ENCODE assay signal across 14 cellular contexts in genomic region chr1:174991473-174991872, GRCh38. TPM values are rescaled to one million over a fixed set of nuclear protein-coding genes. Genes with fewer than 3 reads are reported as not detected.
DNase-seq lines count a peak whose midpoint lies in the region; ATAC-seq, FAIRE-seq and TF ChIP-seq lines count a peak whose summit lies in the region.
"Had no signal": no experiment of that assay in that cellular context is flagged by ENCODE, and none has a peak within 500 bp of the region (broad histone marks: within the 10 kb centered on the region; RNA-seq: fewer than 3 reads in every experiment).

No MANE protein-coding gene starts in this region.

- H2AFZ ChIP-seq in Karpas-422 (ENCODE audit: low read length) (no peak overlapping the region), astrocyte (ENCODE audit: low read depth, low read length) (no peak overlapping the region)

- no peak overlapping the region for H3K9ac ChIP-seq in Karpas-422 (ENCODE audit: low read length)
- no peak overlapping the region for H3K9ac ChIP-seq in astrocyte (ENCODE audit: low read length)

- H3K36me3 Mint-ChIP-seq in activated naive CD4-positive, alpha-beta T cell treated with anti-CD3 and anti-CD28 coated beads, Interleukin-2, amount 50 U/mL, for 24 hours, result peaks cover 13% of the 10 kb centered on the region
- H3K36me3 Mint-ChIP-seq in astrocyte (ENCODE audit: low read depth, unreplicated experiment), result peaks cover 3% of the 10 kb centered on the region

- H3K4me1 Mint-ChIP-seq in activated naive CD4-positive, alpha-beta T cell treated with anti-CD3 and anti-CD28 coated beads, Interleukin-2, amount 50 U/mL, for 24 hours, result peaks cover 38% of the 10 kb centered on the region
- H3K4me1 Mint-ChIP-seq in astrocyte (ENCODE audit: low read depth, unreplicated experiment), result peaks cover 3% of the 10 kb centered on the region
- H3K4me1 Mint-ChIP-seq: H9 had no signal

- H3K79me2 ChIP-seq in Karpas-422 (ENCODE audit: low read length), result no peaks in the 10 kb centered on the region
- no peaks in the 10 kb centered on the region for H3K79me2 ChIP-seq in astrocyte (ENCODE audit: insufficient read depth, low read length)

- no peaks in the 10 kb centered on the region for H3K9me2 ChIP-seq in Karpas-422 (replicated peaks; ENCODE audit: insufficient read depth, low read length)

- H3K4me2 ChIP-seq in Karpas-422 (ENCODE audit: low read depth, low read length, poor library complexity, severe bottlenecking) (peak overlapping the region; percentile 72), astrocyte (ENCODE audit: low read length) (no peak overlapping the region)

- H3K9me3 ChIP-seq in Karpas-422 (ENCODE audit: low read length) (no peaks in the 10 kb centered on the region), astrocyte (ENCODE audit: insufficient read depth, low read depth, low read length) (no peaks in the 10 kb centered on the region), vagina (no peaks in the 10 kb centered on the region)

- no peaks in the 10 kb centered on the region for H3K27me3 ChIP-seq in Karpas-422 (ENCODE audit: low read length)
- H3K27me3 ChIP-seq in astrocyte (ENCODE audit: insufficient read depth, low read length), result no peaks in the 10 kb centered on the region
- no peaks in the 10 kb centered on the region for H3K27me3 ChIP-seq in vagina

- H3K27ac Mint-ChIP-seq in activated naive CD4-positive, alpha-beta T cell treated with anti-CD3 and anti-CD28 coated beads, Interleukin-2, amount 50 U/mL, for 24 hours, result peak overlapping the region; percentile 35
- no peak overlapping the region for H3K27ac Mint-ChIP-seq in astrocyte (ENCODE audit: unreplicated experiment)
- H3K27ac Mint-ChIP-seq: H9 had no signal

- no peaks in the 10 kb centered on the region for H3K27me3 Mint-ChIP-seq in activated naive CD4-positive, alpha-beta T cell treated with anti-CD3 and anti-CD28 coated beads, Interleukin-2, amount 50 U/mL, for 24 hours
- no peaks in the 10 kb centered on the region for H3K27me3 Mint-ChIP-seq in astrocyte (ENCODE audit: low read depth, unreplicated experiment)

- ATAC-seq in HG03571 (IDR thresholded peaks at IDR 0.05; ENCODE audit: unreplicated experiment), result no peak
- ATAC-seq: Right ventricle myocardium inferior had no signal

- DNase-seq in activated naive CD4-positive, alpha-beta T cell treated with Interleukin-2 at 50 U/mL for 16 hours, result no peak
- DNase-seq in Karpas-422 (no peak), astrocyte (ENCODE audit: low read depth) (peak; percentile 22), vagina (ENCODE audit: extremely low spot score in 2 of 2) (no peak), SHP77 treated with DMSO at 0.1 percent for 48 hours (lab: John Stamatoyannopoulos, UW) (no peak), NCI-H2081 treated with DMSO at 0.1 percent for 48 hours (lab: John Stamatoyannopoulos, UW) (no peak)
- DNase-seq: H9, NCI-H1092, NCI-H1694, NCI-H446 treated with DMSO at 0.1 percent for 48 hours, NCI-H748 treated with DMSO at 0.1 percent for 48 hours had no signal

- peak overlapping the region; percentile 52 for H3K27ac ChIP-seq in Karpas-422 (ENCODE audit: low read length)
- no peak overlapping the region for H3K27ac ChIP-seq in astrocyte (ENCODE audit: low read depth, low read length)
- H3K27ac ChIP-seq in vagina, result peak overlapping the region; percentile 88

- TF ChIP-seq POLR2A in vagina (IDR thresholded peaks at IDR 0.05), result no peak

- no peaks in the 10 kb centered on the region for H4K20me1 ChIP-seq in Karpas-422 (ENCODE audit: insufficient read depth, low read depth, low read length)
- no peaks in the 10 kb centered on the region for H4K20me1 ChIP-seq in astrocyte (ENCODE audit: insufficient read depth, low read length)

- H3K4me3 ChIP-seq in Karpas-422 (ENCODE audit: low read length) (no peak overlapping the region), astrocyte (ENCODE audit: insufficient read depth, low read depth, low read length) (no peak overlapping the region), vagina (no peak overlapping the region)

- peak overlapping the region; percentile 39 for H3K4me3 Mint-ChIP-seq in activated naive CD4-positive, alpha-beta T cell treated with anti-CD3 and anti-CD28 coated beads, Interleukin-2, amount 50 U/mL, for 24 hours
- H3K4me3 Mint-ChIP-seq in astrocyte (ENCODE audit: unreplicated experiment), result no peak overlapping the region
- H3K4me3 Mint-ChIP-seq: H9 had no signal

- intact Hi-C loops in vagina (cut with DNase I), result no loop called here

- H3K4me1 ChIP-seq in Karpas-422 (ENCODE audit: low read length), result peaks cover 19% of the 10 kb centered on the region
- H3K4me1 ChIP-seq in astrocyte (ENCODE audit: insufficient read depth, low read length), result peaks cover 11% of the 10 kb centered on the region
- H3K4me1 ChIP-seq in vagina, result peaks cover 16% of the 10 kb centered on the region

- no peaks in the 10 kb centered on the region for H3K9me3 Mint-ChIP-seq in activated naive CD4-positive, alpha-beta T cell treated with anti-CD3 and anti-CD28 coated beads, Interleukin-2, amount 50 U/mL, for 24 hours
- no peaks in the 10 kb centered on the region for H3K9me3 Mint-ChIP-seq in astrocyte (ENCODE audit: unreplicated experiment)
- H3K9me3 Mint-ChIP-seq: H9 had no signal

- H3K36me3 ChIP-seq in Karpas-422 (ENCODE audit: insufficient read depth, low read length) (no peaks in the 10 kb centered on the region), astrocyte (ENCODE audit: insufficient read depth, low read length) (no peaks in the 10 kb centered on the region), vagina (peaks cover 0 to 3% of the 10 kb centered on the region in 2 donors)

- no peak for TF ChIP-seq CTCF in astrocyte (IDR thresholded peaks at IDR 0.05; ENCODE audit: insufficient read depth, low read depth, low read length)
- TF ChIP-seq CTCF in vagina (IDR thresholded peaks at IDR 0.05), result no peak

- FAIRE-seq in astrocyte (lab: Jason Lieb, UNC), result no peak

RNA-seq across cellular contexts. Expression of gene CACYBP, which starts 8.3 kb away (rescaled TPM):
- total RNA-seq in Karpas-422 (2014; rRNA removed; shearing (Covaris generic); ENCODE audit: low replicate concordance), result 93.4 and 188 TPM in 2 replicates
- 87.8 and 95.0 TPM in 2 replicates for total RNA-seq in astrocyte
- total RNA-seq in vagina, result 60.9 TPM

RNA-seq across cellular contexts. Expression of gene MRPS14, which starts 31.8 kb away (rescaled TPM):
- total RNA-seq in Karpas-422 (2014; rRNA removed; shearing (Covaris generic); ENCODE audit: low replicate concordance), result 38.3 and 41.7 TPM in 2 replicates
- total RNA-seq in astrocyte (20.3 and 23.7 TPM in 2 replicates), vagina (14.7 TPM)
